Comparison of ENCODE assay signal across 13 cellular contexts in genomic region chr2:157182204-157182709, GRCh38.
DNase-seq lines count a peak whose midpoint lies in the region; ATAC-seq and TF ChIP-seq lines count a peak whose summit lies in the region.
"Had no signal": no experiment of that assay in that cellular context is flagged by ENCODE, and none has a peak within 500 bp of the region (broad histone marks: within the 10 kb centered on the region; RNA-seq: fewer than 3 reads in every experiment).

No MANE protein-coding gene starts in this region.

- peak; percentile 7 for ATAC-seq in sciatic nerve
- ATAC-seq in GM21786 (IDR thresholded peaks at IDR 0.05; ENCODE audit: unreplicated experiment) = no peak

- intact Hi-C loops in sciatic nerve (cut with DNase I) = no loop called here

- H3K4me3 ChIP-seq in choroid plexus epithelial cell (ENCODE audit: low read depth, low read length) = no peak overlapping the region
- H3K4me3 ChIP-seq: cardiac muscle cell had no signal

- no peak for TF ChIP-seq CTCF in choroid plexus epithelial cell (conservative IDR thresholded peaks at IDR 0.05; ENCODE audit: low read depth, low read length)

- DNase-seq in G401 (ENCODE audit: low spot score) = peak; percentile 96
- peak; percentile 71 for DNase-seq in OCI-M1 (lab: John Stamatoyannopoulos, UW)
- peak; percentile 33 for DNase-seq in choroid plexus epithelial cell (ENCODE audit: low read depth)
- DNase-seq in sciatic nerve (ENCODE audit: low spot score) = no peak
- no peak for DNase-seq in RKO (ENCODE audit: low spot score)
- no peak for DNase-seq in NCI-H510A treated with DMSO at 0.1 percent for 48 hours (lab: John Stamatoyannopoulos, UW)
- no peak for DNase-seq in HCEC 1CT
- DNase-seq: activated CD8-positive, alpha-beta memory T cell treated with anti-CD3 and anti-CD28 coated beads, Interleukin-2, amount 10 ng/mL, durations not matched to agents 7 days and 5 days; activated naive CD4-positive, alpha-beta T cell treated with anti-CD3 and anti-CD28 coated beads for 36 hours; NCI-H187 treated with DMSO at 0.1 percent for 48 hours; stimulated activated naive CD8-positive, alpha-beta T cell treated with anti-CD3 and anti-CD28 coated beads, Interleukin-15, amount 100 ng/mL, for 72 hours had no signal

- in situ Hi-C loops in G401 (cut with HindIII; ENCODE audit: low sequenced_read_pairs) = no loop called here

Comparison
In these comparisons a context has a peak if more than half of its experiments do, and no peak if none do; other contexts are left out.
1. DNase-seq: peak in G401 (single experiment), OCI-M1 (single experiment) and choroid plexus epithelial cell (single experiment); none in sciatic nerve (single experiment), RKO (single experiment), NCI-H510A treated with DMSO at 0.1 percent for 48 hours (single experiment) and HCEC 1CT (single experiment).